8 cellular contexts compared by ENCODE assay signal in the genomic region with DNA sequence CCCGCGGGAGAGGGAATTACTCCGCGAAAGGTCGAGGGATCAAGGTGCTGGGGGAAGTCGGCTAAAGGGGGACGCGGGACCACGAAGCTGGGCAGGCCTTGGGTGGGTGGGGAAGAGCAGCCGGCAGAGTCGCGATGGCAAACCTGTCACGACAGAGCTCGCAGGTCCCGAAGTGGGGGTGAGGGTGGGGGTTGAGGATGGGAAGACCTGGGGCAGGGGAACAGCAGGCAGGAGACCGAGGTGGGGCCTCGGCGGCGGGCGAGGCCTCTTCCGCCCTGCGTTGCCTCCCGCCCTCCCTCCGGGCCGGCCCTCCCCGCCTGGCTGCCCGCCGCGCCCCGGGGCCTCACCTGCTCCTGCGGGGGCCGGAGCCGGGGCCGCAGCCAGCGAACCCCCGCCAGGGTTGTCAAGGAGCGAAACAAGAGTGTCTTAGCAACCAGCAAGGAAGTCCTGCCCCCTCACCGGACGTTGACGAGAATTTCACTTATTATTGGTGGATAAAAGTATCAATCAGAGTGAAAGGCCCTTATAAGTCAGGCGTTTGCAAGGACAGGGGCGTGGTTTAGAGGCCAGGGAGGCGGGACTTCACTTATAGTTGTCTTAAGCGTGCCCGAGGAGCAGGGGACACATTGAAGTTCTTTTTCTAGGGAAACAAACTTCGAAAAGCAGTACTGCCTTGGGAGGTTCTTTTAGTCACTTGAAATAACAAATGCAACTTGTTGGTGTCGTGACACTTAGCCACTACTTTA. TPM values are rescaled to one million over a fixed set of nuclear protein-coding genes. Genes with fewer than 3 reads are reported as not detected.
A peak's percentile ranks its signal among the peaks of the same experiment; 100 is the strongest.
DNase-seq lines count a peak whose midpoint lies in the region; ATAC-seq, FAIRE-seq and TF ChIP-seq lines count a peak whose summit lies in the region.

TSS of gene DNAL4 (minus strand) at position 423 of the 746 bp plus-strand sequence. CDS start 11,412 bp downstream, outside the sequence.

- H3K4me3 ChIP-seq in adrenal gland = peak within 1 kb of the TSS; percentile 72 to 85 (median 78)
- H3K4me3 ChIP-seq in parathyroid adenoma (ENCODE audit: low read depth, low read length) = peak within 1 kb of the TSS; percentile 92
- peak within 1 kb of the TSS; percentile 78 to 95 (median 87) for H3K4me3 ChIP-seq in tibial nerve

- H3K27me3 ChIP-seq in adrenal gland (no peaks in the 10 kb centered on the region), parathyroid adenoma (ENCODE audit: control insufficient read depth, insufficient read depth, low read length) (no peaks in the 10 kb centered on the region), tibial nerve (no peaks in the 10 kb centered on the region)

- 0 to 1% (median 0%) methylated on average over 26 to 47 of the region's 47 CpGs for WGBS in adrenal gland, 4 donors
- WGBS in tibial nerve, 2 donors = 0 to 1% methylated on average over 31 to 43 of the region's 47 CpGs

- TF ChIP-seq EP300 in tibial nerve (IDR thresholded peaks at IDR 0.05) = peak; percentile 34 to 57

- peaks cover 0 to 4% of the 10 kb centered on the region in 2 donors for H3K36me3 ChIP-seq in adrenal gland (replicated peaks in 1 of 2)
- H3K36me3 ChIP-seq in parathyroid adenoma (ENCODE audit: control insufficient read depth, insufficient read depth, low read length) = no peaks in the 10 kb centered on the region
- H3K36me3 ChIP-seq in tibial nerve = peaks cover 0 to 24% (median 0%) of the 10 kb centered on the region in 3 donors

- peaks cover 12 to 17% of the 10 kb centered on the region in 2 donors for H3K4me1 ChIP-seq in adrenal gland (replicated peaks in 1 of 2)
- H3K4me1 ChIP-seq in parathyroid adenoma = peaks cover 4% of the 10 kb centered on the region
- H3K4me1 ChIP-seq in tibial nerve = peaks cover 0 to 22% (median 11%) of the 10 kb centered on the region in 4 donors

- H3K9me3 ChIP-seq in adrenal gland (replicated peaks in 1 of 3) (no peaks in the 10 kb centered on the region), parathyroid adenoma (ENCODE audit: control insufficient read depth, low read length) (no peaks in the 10 kb centered on the region), tibial nerve (no peaks in the 10 kb centered on the region)

- peak within 1 kb of the TSS; percentile 90 for H3K4me2 ChIP-seq in parathyroid adenoma (ENCODE audit: low read length)

- H3K79me2 ChIP-seq in parathyroid adenoma = no peaks in the 10 kb centered on the region

- TF ChIP-seq POLR2A in GM12892 (IDR thresholded peaks at IDR 0.05; ENCODE audit: low read depth, low read length) (no peak; the same call in 1 of the 2 replicates), adrenal gland (IDR thresholded peaks at IDR 0.05) (peak; percentile 28 to 62), tibial nerve (IDR thresholded peaks at IDR 0.05) (peak in 1 of 2 donors; percentile 45)

- DNase-seq in GM12892 (ENCODE audit: insufficient read length) (peak; percentile 87), NCI-H1436 treated with DMSO at 0.1 percent for 48 hours (lab: John Stamatoyannopoulos, UW) (peak; percentile 96), T follicular helper cell (ENCODE audit: low read depth) (peak; percentile 87), adrenal gland (peak; percentile 92 to 99 (median 97)), cardiac septum (ENCODE audit: low spot score) (peak; percentile 95), tibial nerve (ENCODE audit: low spot score in 2 of 2) (peak; percentile 92 to 98)

- peak within 1 kb of the TSS; percentile 82 for H2AFZ ChIP-seq in parathyroid adenoma

- peak within 1 kb of the TSS; percentile 76 for H3K9ac ChIP-seq in parathyroid adenoma

- FAIRE-seq in GM12892 (lab: Jason Lieb, UNC) = peak; percentile 99

- intact Hi-C loops in adrenal gland (cut with DNase I) = no loop called here
- intact Hi-C loops in cardiac septum (cut with DNase I) = no loop called here

- peak within 1 kb of the TSS in 4 of 5 donors; percentile 53 to 85 (median 68) for H3K27ac ChIP-seq in adrenal gland
- H3K27ac ChIP-seq in parathyroid adenoma = peak within 1 kb of the TSS; percentile 75
- H3K27ac ChIP-seq in tibial nerve = peak within 1 kb of the TSS; percentile 59 to 92 (median 87)

- TF ChIP-seq CTCF in adrenal gland (IDR thresholded peaks at IDR 0.05) (no peak), parathyroid adenoma (IDR thresholded peaks at IDR 0.05) (no peak), tibial nerve (IDR thresholded peaks at IDR 0.05) (peak in 1 of 5 experiments; percentile 25)

- ATAC-seq in HG02852 (IDR thresholded peaks at IDR 0.05; ENCODE audit: unreplicated experiment) = peak; percentile 96

RNA-seq across cellular contexts. Expression of gene DNAL4, which starts in this region (rescaled TPM):
- 5.2 TPM for polyA plus RNA-seq in GM12892 (2012; ENCODE audit: missing spikeins)
- 10 to 100 TPM; 12.9 to 29.8 (median 22.3) TPM for total RNA-seq in adrenal gland
- polyA plus RNA-seq in adrenal gland = 10 to 100 TPM; 11.8 to 19.7 (median 14.7) TPM
- total RNA-seq in cardiac septum = 8.1 TPM
- total RNA-seq in tibial nerve = 10 to 100 TPM; 14.7 to 17.7 (median 17.1) TPM

Comparison
In these comparisons a context has a peak if more than half of its experiments do, and no peak if none do; other contexts are left out.
1. Peak in every context shown above with its lines: DNase-seq, ATAC-seq, H3K4me3 ChIP-seq and H3K27ac ChIP-seq.